ENCODE assay signal across 20 cellular contexts in genomic region chr13:74322562-74322961, GRCh38.
"Had no signal": no experiment of that assay in that cellular context is flagged by ENCODE, and none has a peak within 500 bp of the region (broad histone marks: within the 10 kb centered on the region; RNA-seq: fewer than 3 reads in every experiment).

No MANE protein-coding gene starts in this region.

- DNase-seq: stimulated activated CD4-positive, alpha-beta T cell treated with anti-CD3 and anti-CD28 coated beads, Interleukin-2, amount 100 ng/mL, for 48 hours; stimulated activated CD4-positive, alpha-beta T cell treated with anti-CD3 and anti-CD28 coated beads, Interleukin-4, amount 100 ng/mL, for 1 hour; stimulated activated CD4-positive, alpha-beta T cell treated with anti-CD3 and anti-CD28 coated beads, Interleukin-4, amount 100 ng/mL, for 24 hours; stimulated activated CD4-positive, alpha-beta T cell treated with anti-CD3 and anti-CD28 coated beads, Interleukin-4, amount 100 ng/mL, for 4 hours; stimulated activated CD8-positive, alpha-beta memory T cell treated with anti-CD3 and anti-CD28 coated beads, Interleukin-4, amount 100 ng/mL, for 48 hours; stimulated activated naive B cell treated with anti-CD40 and anti-IgM and Interleukin-4, amounts not matched to agents 10 μg/mL and 1 μg/mL and 100 μg/mL, for 72 hours; stimulated activated naive CD4-positive, alpha-beta T cell; stimulated activated naive CD4-positive, alpha-beta T cell treated with Interleukin-2 at 50 U/mL for 16 hours; stimulated activated naive CD8-positive, alpha-beta T cell treated with anti-CD3 and anti-CD28 coated beads, Interleukin-15, amount 100 ng/mL, for 72 hours; stimulated activated naive CD8-positive, alpha-beta T cell treated with anti-CD3 and anti-CD28 coated beads, Interleukin-15, Interleukin-2, amounts not matched to agents 100 U/mL and 50 U/mL, for 24 hours; stomach; substantia nigra; testis; thyroid gland; tibial artery; transverse colon; trophoblast cell; upper lobe of left lung; upper lobe of right lung; uterus had no signal
